ENCODE assay signal across 18 cellular contexts in the genomic region with DNA sequence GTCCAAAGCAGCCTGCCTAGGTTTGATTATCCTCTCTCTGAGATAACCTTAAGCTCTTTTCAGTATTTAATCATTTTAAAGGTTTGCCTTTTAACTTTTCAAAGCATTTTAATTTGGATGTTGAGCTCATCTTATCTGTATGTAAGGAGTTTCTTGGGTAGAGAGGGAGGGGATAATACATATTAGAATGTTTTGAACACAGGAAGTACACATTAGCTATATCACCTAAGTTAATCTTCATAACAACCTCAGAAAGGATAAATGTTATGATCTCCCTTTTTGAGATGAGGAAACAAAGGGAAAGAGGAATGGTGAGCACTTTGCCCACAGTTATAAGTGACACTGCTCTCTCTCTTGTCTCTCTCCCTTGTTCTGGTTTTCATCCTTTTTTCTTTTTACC. TPM values are rescaled to one million over a fixed set of nuclear protein-coding genes. Genes with fewer than 3 reads are reported as not detected.
DNase-seq lines count a peak whose midpoint lies in the region; ATAC-seq and TF ChIP-seq lines count a peak whose summit lies in the region.
"Had no signal": no experiment of that assay in that cellular context is flagged by ENCODE, and none has a peak within 500 bp of the region (broad histone marks: within the 10 kb centered on the region; RNA-seq: fewer than 3 reads in every experiment).

No MANE protein-coding gene starts in this region.

- peaks cover 57% of the 10 kb centered on the region for H3K4me1 Mint-ChIP-seq in CD4-positive, alpha-beta T cell (ENCODE audit: low read depth)
- H3K4me1 Mint-ChIP-seq in activated T-helper 17 cell treated with anti-CD3 and anti-CD28 coated beads, Interleukin-2, amount 50 U/mL, for 72 hours = peaks cover 23% of the 10 kb centered on the region
- H3K4me1 Mint-ChIP-seq in naive B cell (peaks cover 25 to 43% (median 31%) of the 10 kb centered on the region in 3 donors), Caco-2 (ENCODE audit: low read depth, unreplicated experiment) (no peaks in the 10 kb centered on the region)

- H4K20me1 ChIP-seq in BLaER1 = peaks cover 14% of the 10 kb centered on the region

- CTCF ChIA-PET in CD4-positive, alpha-beta T cell (lab: Charles Lee) = interaction anchor here (1.6 to 1.9 kb wide), 3 partner anchors 18 to 38 kb away, joined by 4 to 6 read pairs (median 6); no protein-coding TSS in a partner anchor
- CTCF ChIA-PET in Caco-2 (lab: Charles Lee) = interaction anchor here (0.5 kb wide), 1 partner anchor 822 kb away, joined by 6 read pairs; no protein-coding TSS in a partner anchor

- H3K36me3 Mint-ChIP-seq in CD4-positive, alpha-beta T cell (ENCODE audit: low read depth) = peaks cover 23% of the 10 kb centered on the region
- H3K36me3 Mint-ChIP-seq in activated T-helper 17 cell treated with anti-CD3 and anti-CD28 coated beads, Interleukin-2, amount 50 U/mL, for 72 hours (ENCODE audit: low read depth) = peaks cover 32% of the 10 kb centered on the region
- H3K36me3 Mint-ChIP-seq in naive B cell (peaks cover 0 to 14% of the 10 kb centered on the region in 2 donors), Caco-2 (ENCODE audit: insufficient read depth, unreplicated experiment) (peaks cover 5% of the 10 kb centered on the region)

- POLR2A ChIA-PET in CD4-positive, alpha-beta T cell (lab: Charles Lee) = interaction anchor here (0.6 to 7.6 kb wide), 14 partner anchors 8 to 570 kb away, joined by 3 to 323 read pairs (median 3); partner anchors contain the start of genes CIP2A, DZIP3 and IFT57
- POLR2A ChIA-PET in Caco-2 (lab: Charles Lee) = no interaction called here

- intact Hi-C loops in CD4-positive, alpha-beta T cell (cut with DNase I, micrococcal nuclease) = no loop called here
- intact Hi-C loops in Caco-2 (cut with micrococcal nuclease; ENCODE audit: unreplicated experiment) = no loop called here

- H3K4me3 Mint-ChIP-seq in CD4-positive, alpha-beta T cell = peak overlapping the region; percentile 90
- no peak overlapping the region for H3K4me3 Mint-ChIP-seq in activated T-helper 17 cell treated with anti-CD3 and anti-CD28 coated beads, Interleukin-2, amount 50 U/mL, for 72 hours
- H3K4me3 Mint-ChIP-seq in naive B cell = peak overlapping the region in 5 of 8 donors; percentile 17 to 99 (median 49)
- no peak overlapping the region for H3K4me3 Mint-ChIP-seq in Caco-2 (ENCODE audit: unreplicated experiment)

- ATAC-seq in CD4-positive, alpha-beta T cell (ENCODE audit: poor library complexity) = no peak
- ATAC-seq in activated T-helper 17 cell treated with anti-CD3 and anti-CD28 coated beads, Interleukin-2, amount 50 U/mL, for 72 hours (replicated peaks) = no peak
- ATAC-seq in naive B cell (ENCODE audit: low read depth in 2 of 2) = no peak
- no peak for ATAC-seq in GM19023 (IDR thresholded peaks at IDR 0.05; ENCODE audit: unreplicated experiment)
- no peak for ATAC-seq in GM21447 (IDR thresholded peaks at IDR 0.05; ENCODE audit: unreplicated experiment)
- ATAC-seq: left lung, pancreas had no signal

- H3K9me3 Mint-ChIP-seq in CD4-positive, alpha-beta T cell = no peaks in the 10 kb centered on the region
- no peaks in the 10 kb centered on the region for H3K9me3 Mint-ChIP-seq in activated T-helper 17 cell treated with anti-CD3 and anti-CD28 coated beads, Interleukin-2, amount 50 U/mL, for 72 hours
- H3K9me3 Mint-ChIP-seq in naive B cell (peaks cover 0 to 4% (median 0%) of the 10 kb centered on the region in 7 donors), Caco-2 (ENCODE audit: unreplicated experiment) (no peaks in the 10 kb centered on the region)

- H3K9ac ChIP-seq in BLaER1 = no peak overlapping the region

- DNase-seq in CD4-positive, alpha-beta T cell = no peak
- DNase-seq in naive B cell (no peak), Caco-2 (no peak)
- DNase-seq: AML-193, Kasumi-1, left lung, NCI-H1092 treated with DMSO at 0.1 percent for 48 hours, NCI-H2081 treated with DMSO at 0.1 percent for 48 hours, NCI-H524, pancreas, Right ventricle myocardium superior, WERI-Rb-1 had no signal

- no peak overlapping the region for H3K4me3 ChIP-seq in BLaER1
- H3K4me3 ChIP-seq in Caco-2 (ENCODE audit: low read depth, low read length) = no peak overlapping the region
- H3K4me3 ChIP-seq: esophagus muscularis mucosa, left lung, pancreas, vagina had no signal

- no peak overlapping the region for H3K27ac Mint-ChIP-seq in CD4-positive, alpha-beta T cell
- H3K27ac Mint-ChIP-seq in activated T-helper 17 cell treated with anti-CD3 and anti-CD28 coated beads, Interleukin-2, amount 50 U/mL, for 72 hours = peak overlapping the region; percentile 97
- H3K27ac Mint-ChIP-seq in naive B cell (peak overlapping the region; percentile 83 to 99 (median 96)), Caco-2 (ENCODE audit: unreplicated experiment) (no peak overlapping the region)

- no peaks in the 10 kb centered on the region for H3K27me3 Mint-ChIP-seq in CD4-positive, alpha-beta T cell
- H3K27me3 Mint-ChIP-seq in activated T-helper 17 cell treated with anti-CD3 and anti-CD28 coated beads, Interleukin-2, amount 50 U/mL, for 72 hours = no peaks in the 10 kb centered on the region
- no peaks in the 10 kb centered on the region for H3K27me3 Mint-ChIP-seq in naive B cell
- peaks cover 3% of the 10 kb centered on the region for H3K27me3 Mint-ChIP-seq in Caco-2 (ENCODE audit: insufficient read depth, unreplicated experiment)

- BruUV-seq in Caco-2 (replicated peaks; lab: Mats Ljungman, UMichigan) = no TSS peak

- H3K4me1 ChIP-seq in BLaER1 (peaks cover 27% of the 10 kb centered on the region), Caco-2 (0 out of 2 replicates have a peak, but pooled peaks cover 3% of the 10 kb centered on the region)

- peak overlapping the region; percentile 93 for H3K4me2 ChIP-seq in BLaER1

- H3K27ac ChIP-seq in BLaER1 = no peak overlapping the region
- peak overlapping the region; percentile 98 for H3K27ac ChIP-seq in CD4-positive, alpha-beta T cell (ENCODE audit: low read depth, low read length)
- H3K27ac ChIP-seq: esophagus muscularis mucosa, left lung, pancreas, vagina, WERI-Rb-1 had no signal

- no peaks in the 10 kb centered on the region for H3K27me3 ChIP-seq in BLaER1
- H3K27me3 ChIP-seq in CD4-positive, alpha-beta T cell (ENCODE audit: control insufficient read depth, insufficient read depth, low read length) = no peaks in the 10 kb centered on the region
- H3K27me3 ChIP-seq in Caco-2 (replicated peaks; ENCODE audit: control insufficient read depth, insufficient read depth, low read length) = no peaks in the 10 kb centered on the region
- H3K27me3 ChIP-seq: esophagus muscularis mucosa, left lung, pancreas, vagina had no signal

- H3K9me3 ChIP-seq in BLaER1 (no peaks in the 10 kb centered on the region), Caco-2 (peaks cover 5% of the 10 kb centered on the region; the same call in 1 of the 2 replicates)
- no peaks in the 10 kb centered on the region for H3K9me3 ChIP-seq in CD4-positive, alpha-beta T cell (ENCODE audit: control insufficient read depth, low read length)
- H3K9me3 ChIP-seq: esophagus muscularis mucosa, left lung, pancreas, vagina had no signal

- H3K36me3 ChIP-seq in BLaER1 = no peaks in the 10 kb centered on the region
- no peaks in the 10 kb centered on the region for H3K36me3 ChIP-seq in Caco-2 (ENCODE audit: control insufficient read depth, insufficient read depth, low read length)
- H3K36me3 ChIP-seq: esophagus muscularis mucosa, left lung, pancreas, vagina, WERI-Rb-1 had no signal

- TF ChIP-seq CTCF in CD4-positive, alpha-beta T cell (IDR thresholded peaks at IDR 0.05) = no peak
- TF ChIP-seq CTCF in Caco-2 (IDR thresholded peaks at IDR 0.05; ENCODE audit: insufficient read depth in 1 of 2, low read depth in 1 of 2, low read length in 1 of 2, severe bottlenecking in 1 of 2, unreplicated experiment in 1 of 2) = no peak

RNA-seq across cellular contexts. Expression of gene CD47, which starts 2.2 kb away (rescaled TPM):
- 100 to 1,000 TPM; 166 to 170 TPM for total RNA-seq in CD4-positive, alpha-beta T cell
- 100 to 1,000 TPM; 139 to 197 TPM for total RNA-seq in activated T-helper 17 cell treated with anti-CD3 and anti-CD28 coated beads, Interleukin-2, amount 50 U/mL, for 72 hours
- 100 to 1,000 TPM; 219 to 439 (median 284) TPM for polyA plus RNA-seq in naive B cell (ENCODE audit: low read depth in 6 of 6)
- total RNA-seq in Caco-2 (2022) = 15.5 and 15.8 TPM in 2 replicates

Comparison
In these comparisons a context has a peak if more than half of its experiments do, and no peak if none do; other contexts are left out.
1. H3K27ac Mint-ChIP-seq: peak in activated T-helper 17 cell treated with anti-CD3 and anti-CD28 coated beads, Interleukin-2, amount 50 U/mL, for 72 hours (single experiment) and naive B cell (6 of 6); none in CD4-positive, alpha-beta T cell (single experiment) and Caco-2 (single experiment).
2. H3K4me3 Mint-ChIP-seq: peak in CD4-positive, alpha-beta T cell (single experiment) and naive B cell (5 of 8); none in activated T-helper 17 cell treated with anti-CD3 and anti-CD28 coated beads, Interleukin-2, amount 50 U/mL, for 72 hours (single experiment) and Caco-2 (single experiment).